Comparison of ENCODE assay signal across 23 cellular contexts in the genomic region with DNA sequence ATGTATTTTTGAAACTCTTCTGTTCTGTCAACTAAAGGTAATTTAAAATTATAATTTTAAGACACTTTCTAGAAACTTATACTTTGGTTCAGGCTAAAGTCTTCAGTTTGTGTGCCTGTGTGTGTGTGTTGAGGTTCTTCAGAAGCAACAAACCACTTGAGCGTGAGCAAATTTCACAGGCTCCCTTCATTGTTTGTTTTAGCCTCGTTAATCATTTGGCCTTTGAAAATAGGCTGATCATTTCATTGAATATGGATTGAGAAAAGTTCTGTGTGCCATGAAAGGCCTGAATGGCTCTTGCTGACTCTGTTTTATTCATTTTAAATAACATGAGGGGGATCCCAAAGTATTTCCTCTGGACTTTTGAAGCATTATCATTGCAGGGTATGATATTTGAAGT.
A peak's percentile ranks its signal among the peaks of the same experiment; 100 is the strongest.
DNase-seq lines count a peak whose midpoint lies in the region; TF ChIP-seq lines count a peak whose summit lies in the region.
"Had no signal": no experiment of that assay in that cellular context is flagged by ENCODE, and none has a peak within 500 bp of the region (broad histone marks: within the 10 kb centered on the region; RNA-seq: fewer than 3 reads in every experiment).

No MANE protein-coding gene starts in this region.

- H3K27me3 Mint-ChIP-seq in immature natural killer cell (ENCODE audit: low read depth in 3 of 3) = peaks cover 0 to 5% (median 3%) of the 10 kb centered on the region in 3 donors
- H3K27me3 Mint-ChIP-seq: CD4-positive, alpha-beta T cell had no signal

- no peak overlapping the region for H3K27ac Mint-ChIP-seq in immature natural killer cell
- H3K27ac Mint-ChIP-seq: CD4-positive, alpha-beta T cell had no signal

- intact Hi-C loops in A673 (cut with micrococcal nuclease; ENCODE audit: unreplicated experiment) = no loop called here

- no peak overlapping the region for H3K4me3 ChIP-seq in A673 (ENCODE audit: low read depth, low read length, poor library complexity, severe bottlenecking)
- H3K4me3 ChIP-seq: dorsolateral prefrontal cortex, gastrocnemius medialis, K562, thyroid gland had no signal

- H3K27ac ChIP-seq in A673 (ENCODE audit: low read depth, low read length, poor library complexity, severe bottlenecking) = no peak overlapping the region
- H3K27ac ChIP-seq: dorsolateral prefrontal cortex, gastrocnemius medialis, RWPE1, thyroid gland had no signal

- TF ChIP-seq CTCF in A673 (conservative IDR thresholded peaks at IDR 0.05; ENCODE audit: low read depth, low read length) = no peak

- H3K9me3 ChIP-seq in A673 (ENCODE audit: low read depth, low read length, poor library complexity, severe bottlenecking) = no peaks in the 10 kb centered on the region
- H3K9me3 ChIP-seq: gastrocnemius medialis, thyroid gland had no signal

- BruUV-seq in A673 (replicated peaks; lab: Mats Ljungman, UMichigan) = no TSS peak

- H3K4me1 ChIP-seq in A673 (ENCODE audit: insufficient read depth, low read length, poor library complexity, severe bottlenecking) = peaks cover 46% of the 10 kb centered on the region
- H3K4me1 ChIP-seq: gastrocnemius medialis, thyroid gland had no signal

- POLR2A ChIA-PET in A673 (lab: Charles Lee; ENCODE audit: low non-redundant PET) = no interaction called here

- H3K4me3 Mint-ChIP-seq in immature natural killer cell = no peak overlapping the region
- H3K4me3 Mint-ChIP-seq: CD4-positive, alpha-beta T cell had no signal

- no peaks in the 10 kb centered on the region for H3K9me3 Mint-ChIP-seq in immature natural killer cell
- H3K9me3 Mint-ChIP-seq: CD4-positive, alpha-beta T cell had no signal

- H3K36me3 Mint-ChIP-seq in immature natural killer cell = peaks cover 19 to 27% (median 21%) of the 10 kb centered on the region in 3 donors

- H3K4me1 Mint-ChIP-seq in immature natural killer cell = no peaks in the 10 kb centered on the region

- CTCF ChIA-PET in A673 (lab: Charles Lee) = no interaction called here

- no peaks in the 10 kb centered on the region for H3K27me3 ChIP-seq in A673 (replicated peaks; ENCODE audit: insufficient read depth, low read depth, low read length, poor library complexity)
- H3K27me3 ChIP-seq: dorsolateral prefrontal cortex, gastrocnemius medialis, thyroid gland had no signal

- no peaks in the 10 kb centered on the region for H3K36me3 ChIP-seq in A673 (ENCODE audit: insufficient read depth, low read length, poor library complexity, severe bottlenecking)
- H3K36me3 ChIP-seq: gastrocnemius medialis, thyroid gland had no signal

- DNase-seq in DMS53 treated with DMSO at 0.1 percent for 48 hours (lab: John Stamatoyannopoulos, UW; ENCODE audit: unreplicated experiment) (peak; percentile 10), NCI-H1436 (lab: John Stamatoyannopoulos, UW) (peak; percentile 23), NCI-H69 (lab: John Stamatoyannopoulos, UW) (peak; percentile 87), left kidney (ENCODE audit: low read depth, low spot score) (peak; percentile 19), A673 (ENCODE audit: low spot score) (no peak), iPS-NIHi11 (ENCODE audit: low spot score) (no peak), foreskin melanocyte (no peak), immature natural killer cell (no peak)
- DNase-seq: activated CD4-positive, CD25-positive, alpha-beta regulatory T cell treated with anti-CD3 and anti-CD28 coated beads, Interleukin-2, amount 50 U/mL, for 72 hours; activated naive CD4-positive, alpha-beta T cell treated with anti-CD3 and anti-CD28 coated beads, Interleukin-2, amount 50 U/mL, for 16 hours; activated T-cell treated with anti-CD3 and anti-CD28 coated beads, Interleukin-2, amount 50 U/mL, for 48 hours; anterior cingulate cortex; caudate nucleus; CD4-positive, alpha-beta T cell; DMS79 treated with DMSO at 0.1 percent for 48 hours; dorsolateral prefrontal cortex; erythroblast; gastrocnemius medialis; kidney glomerular epithelial cell; stimulated activated naive CD4-positive, alpha-beta T cell treated with Interleukin-2 at 50 U/mL for 16 hours; thyroid gland had no signal

Comparison
In these comparisons a context has a peak if more than half of its experiments do, and no peak if none do; other contexts are left out.
1. DNase-seq: peak in DMS53 treated with DMSO at 0.1 percent for 48 hours (single experiment), NCI-H1436 (single experiment), NCI-H69 (single experiment) and left kidney (single experiment); none in A673 (single experiment), iPS-NIHi11 (single experiment), foreskin melanocyte (single experiment) and immature natural killer cell (0 of 3).